1 cellular context compared by ENCODE assay signal in the genomic region with DNA sequence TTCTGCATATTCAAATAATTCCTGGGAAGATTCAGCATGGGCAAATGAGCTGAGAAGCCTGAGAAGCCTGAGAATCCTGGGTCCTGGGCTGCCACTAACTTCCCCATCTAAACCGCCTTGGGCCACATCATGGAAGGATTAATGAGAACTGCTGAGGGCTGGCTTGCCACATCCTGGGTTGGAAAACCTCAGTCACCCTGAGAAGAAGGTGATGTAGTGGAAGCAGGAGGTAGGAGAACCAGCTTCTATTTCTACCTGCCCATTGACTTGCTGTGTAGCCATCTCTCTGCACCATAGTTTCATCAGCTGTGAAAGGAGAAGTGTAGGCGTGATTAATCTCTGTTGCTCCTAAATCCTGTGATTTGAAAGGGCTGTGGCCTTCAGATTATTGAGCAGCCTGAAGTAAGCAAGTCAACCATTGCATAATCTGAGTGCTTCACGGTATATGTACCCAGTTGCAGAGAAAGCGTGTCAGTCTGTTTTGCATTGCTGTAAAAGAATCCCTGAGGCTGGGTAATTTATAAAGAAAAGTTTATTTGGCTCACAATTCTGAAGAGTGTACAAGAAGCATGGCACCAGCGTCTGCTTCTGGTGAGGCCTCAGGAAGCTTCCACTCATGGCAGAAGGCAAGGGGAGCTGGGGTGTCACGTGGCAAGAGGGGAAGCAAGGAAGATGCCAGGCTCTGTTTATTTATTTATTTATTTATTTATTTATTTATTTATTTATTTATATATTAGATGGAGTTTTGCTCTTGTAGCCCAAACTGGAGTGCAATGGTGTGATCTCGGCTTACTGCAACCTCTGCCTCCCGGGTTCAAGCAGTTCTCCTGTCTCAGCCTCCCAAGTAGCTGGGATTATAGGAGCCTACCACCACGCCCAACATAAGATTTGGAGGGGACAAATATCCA.
TF ChIP-seq lines count a peak whose summit lies in the region.

No MANE protein-coding gene starts in this region.

TF ChIP-seq in HEK293, 187 proteins besides CTCF, POLR2A, EP300 and RAD21 (continued from another document):
- TF ChIP-seq ZNF341 (tag by site-specific recombination; IDR thresholded peaks at IDR 0.05; ENCODE audit: low read depth), result 0 out of 2 replicates have a peak, but pooled peaks have one; percentile 21
- TF ChIP-seq, protein P1, sequence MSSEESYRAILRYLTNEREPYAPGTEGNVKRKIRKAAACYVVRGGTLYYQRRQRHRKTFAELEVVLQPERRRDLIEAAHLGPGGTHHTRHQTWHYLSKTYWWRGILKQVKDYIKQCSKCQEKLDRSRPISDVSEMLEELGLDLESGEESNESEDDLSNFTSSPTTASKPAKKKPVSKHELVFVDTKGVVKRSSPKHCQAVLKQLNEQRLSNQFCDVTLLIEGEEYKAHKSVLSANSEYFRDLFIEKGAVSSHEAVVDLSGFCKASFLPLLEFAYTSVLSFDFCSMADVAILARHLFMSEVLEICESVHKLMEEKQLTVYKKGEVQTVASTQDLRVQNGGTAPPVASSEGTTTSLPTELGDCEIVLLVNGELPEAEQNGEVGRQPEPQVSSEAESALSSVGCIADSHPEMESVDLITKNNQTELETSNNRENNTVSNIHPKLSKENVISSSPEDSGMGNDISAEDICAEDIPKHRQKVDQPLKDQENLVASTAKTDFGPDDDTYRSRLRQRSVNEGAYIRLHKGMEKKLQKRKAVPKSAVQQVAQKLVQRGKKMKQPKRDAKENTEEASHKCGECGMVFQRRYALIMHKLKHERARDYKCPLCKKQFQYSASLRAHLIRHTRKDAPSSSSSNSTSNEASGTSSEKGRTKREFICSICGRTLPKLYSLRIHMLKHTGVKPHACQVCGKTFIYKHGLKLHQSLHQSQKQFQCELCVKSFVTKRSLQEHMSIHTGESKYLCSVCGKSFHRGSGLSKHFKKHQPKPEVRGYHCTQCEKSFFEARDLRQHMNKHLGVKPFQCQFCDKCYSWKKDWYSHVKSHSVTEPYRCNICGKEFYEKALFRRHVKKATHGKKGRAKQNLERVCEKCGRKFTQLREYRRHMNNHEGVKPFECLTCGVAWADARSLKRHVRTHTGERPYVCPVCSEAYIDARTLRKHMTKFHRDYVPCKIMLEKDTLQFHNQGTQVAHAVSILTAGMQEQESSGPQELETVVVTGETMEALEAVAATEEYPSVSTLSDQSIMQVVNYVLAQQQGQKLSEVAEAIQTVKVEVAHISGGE (tag by site-specific recombination; conservative IDR thresholded peaks at IDR 0.05; ENCODE audit: low read depth), result peak; percentile 75
- TF ChIP-seq ZNF623 (tag by site-specific recombination; IDR thresholded peaks at IDR 0.05), result peak; percentile 76
- TF ChIP-seq ZNF664 (tag by site-specific recombination; IDR thresholded peaks at IDR 0.05), result peak; percentile 64
- TF ChIP-seq ZBTB8A (tag by site-specific recombination; IDR thresholded peaks at IDR 0.05), result peak; percentile 79
- TF ChIP-seq ZNF555 (tag by site-specific recombination; conservative IDR thresholded peaks at IDR 0.05), result peak; percentile 73
- 0 out of 2 replicates have a peak, but pooled peaks have one; percentile 38 for TF ChIP-seq ZNF560 (tag by site-specific recombination; IDR thresholded peaks at IDR 0.05; ENCODE audit: borderline replicate concordance)
- no peak for TF ChIP-seq ZNF121 (tag by site-specific recombination; IDR thresholded peaks at IDR 0.05)
- TF ChIP-seq ZNF394 (tag by site-specific recombination; IDR thresholded peaks at IDR 0.05; ENCODE audit: borderline replicate concordance), result peak; percentile 88
- TF ChIP-seq, protein P2, sequence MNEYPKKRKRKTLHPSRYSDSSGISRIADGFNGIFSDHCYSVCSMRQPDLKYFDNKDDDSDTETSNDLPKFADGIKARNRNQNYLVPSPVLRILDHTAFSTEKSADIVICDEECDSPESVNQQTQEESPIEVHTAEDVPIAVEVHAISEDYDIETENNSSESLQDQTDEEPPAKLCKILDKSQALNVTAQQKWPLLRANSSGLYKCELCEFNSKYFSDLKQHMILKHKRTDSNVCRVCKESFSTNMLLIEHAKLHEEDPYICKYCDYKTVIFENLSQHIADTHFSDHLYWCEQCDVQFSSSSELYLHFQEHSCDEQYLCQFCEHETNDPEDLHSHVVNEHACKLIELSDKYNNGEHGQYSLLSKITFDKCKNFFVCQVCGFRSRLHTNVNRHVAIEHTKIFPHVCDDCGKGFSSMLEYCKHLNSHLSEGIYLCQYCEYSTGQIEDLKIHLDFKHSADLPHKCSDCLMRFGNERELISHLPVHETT (tag by site-specific recombination; IDR thresholded peaks at IDR 0.05), result 0 out of 2 replicates have a peak, but pooled peaks have one; percentile 19
- no peak for TF ChIP-seq ZNF48 (tag by site-specific recombination; IDR thresholded peaks at IDR 0.05)
- peak; percentile 53; the same call in 1 of the 2 replicates for TF ChIP-seq ZNF266 (tag by site-specific recombination; IDR thresholded peaks at IDR 0.05; ENCODE audit: low read depth)
- TF ChIP-seq ZNF133 (tag by site-specific recombination; IDR thresholded peaks at IDR 0.05), result no peak
- TF ChIP-seq ZNF510 (tag by site-specific recombination; IDR thresholded peaks at IDR 0.05; ENCODE audit: insufficient replicate concordance), result peak; percentile 48
- TF ChIP-seq ZNF791 (tag by site-specific recombination; IDR thresholded peaks at IDR 0.05), result 0 out of 2 replicates have a peak, but pooled peaks have one; percentile 21
- TF ChIP-seq GLI2 (tag by site-specific recombination; IDR thresholded peaks at IDR 0.05; ENCODE audit: borderline replicate concordance, low read depth), result peak; percentile 12; the same call in 1 of the 2 replicates
